Comparison of ENCODE assay signal across 8 cellular contexts in genomic region chr19:1259206-1259872, GRCh38. TPM values are rescaled to one million over a fixed set of nuclear protein-coding genes. Genes with fewer than 3 reads are reported as not detected.
DNase-seq lines count a peak whose midpoint lies in the region; ATAC-seq and FAIRE-seq lines count a peak whose summit lies in the region.

No MANE protein-coding gene starts in this region.

- no peaks in the 10 kb centered on the region for H3K36me3 Mint-ChIP-seq in activated naive CD8-positive, alpha-beta T cell

- H3K4me3 ChIP-seq in right cardiac atrium (ENCODE audit: low read length), result no peak overlapping the region
- no peak overlapping the region for H3K4me3 ChIP-seq in skeletal muscle satellite cell (ENCODE audit: low read length)

- no peaks in the 10 kb centered on the region for H3K9me3 Mint-ChIP-seq in activated naive CD8-positive, alpha-beta T cell (ENCODE audit: low read depth)

- intact Hi-C loops in right cardiac atrium (cut with DNase I), result no loop called here

- peak overlapping the region; percentile 23 for H3K9ac ChIP-seq in skeletal muscle satellite cell (ENCODE audit: low read depth, low read length)

- H3K4me2 ChIP-seq in skeletal muscle satellite cell (ENCODE audit: low read length), result no peak overlapping the region

- peak overlapping the region; percentile 89 for H3K27ac ChIP-seq in right cardiac atrium (ENCODE audit: low read length)

- peaks cover 49% of the 10 kb centered on the region for H3K4me1 Mint-ChIP-seq in activated naive CD8-positive, alpha-beta T cell (ENCODE audit: low read depth)

- no peaks in the 10 kb centered on the region for H3K27me3 Mint-ChIP-seq in activated naive CD8-positive, alpha-beta T cell

- H3K4me1 ChIP-seq in right cardiac atrium (ENCODE audit: control insufficient read depth, insufficient read depth, low read length), result peaks cover 13% of the 10 kb centered on the region
- H3K4me1 ChIP-seq in skeletal muscle satellite cell (ENCODE audit: control insufficient read depth, insufficient read depth, low read length), result peaks cover 80% of the 10 kb centered on the region

- 17% methylated on average over 17 of the region's 17 CpGs for WGBS in right cardiac atrium

- no peaks in the 10 kb centered on the region for H3K9me3 ChIP-seq in right cardiac atrium (ENCODE audit: control insufficient read depth, low read length)
- H3K9me3 ChIP-seq in skeletal muscle satellite cell (replicated peaks; ENCODE audit: low read length), result no peaks in the 10 kb centered on the region

- peak overlapping the region; percentile 93 for H3K27ac Mint-ChIP-seq in activated naive CD8-positive, alpha-beta T cell

- H3K4me3 Mint-ChIP-seq in activated naive CD8-positive, alpha-beta T cell, result peak overlapping the region; percentile 86

- peak; percentile 37 for FAIRE-seq in G401.6 (lab: Jason Lieb, UNC)

- no peaks in the 10 kb centered on the region for H3K27me3 ChIP-seq in right cardiac atrium (ENCODE audit: control insufficient read depth, insufficient read depth)
- H3K27me3 ChIP-seq in skeletal muscle satellite cell (ENCODE audit: control insufficient read depth, insufficient read depth, low read length), result no peaks in the 10 kb centered on the region

- peak; percentile 66 for DNase-seq in RPMI7951 (ENCODE audit: low read depth)
- peak; percentile 88 to 94 (median 92) for DNase-seq in right cardiac atrium
- no peak for DNase-seq in NCI-H2171 (lab: John Stamatoyannopoulos, UW)

- ATAC-seq in HG02759 (IDR thresholded peaks at IDR 0.05; ENCODE audit: unreplicated experiment) (peak; percentile 34), right cardiac atrium (peak; percentile 50 to 51), GM19397 (IDR thresholded peaks at IDR 0.05; ENCODE audit: unreplicated experiment) (no peak)

- peaks cover 45% of the 10 kb centered on the region for H3K36me3 ChIP-seq in skeletal muscle satellite cell (ENCODE audit: insufficient read depth, low read length)

RNA-seq across cellular contexts. Expression of gene CIRBP, which starts 9.8 kb away (rescaled TPM):
- 44.2 and 66.8 TPM in 2 replicates for total RNA-seq in RPMI7951 (2014; rRNA removed; shearing (Covaris generic))
- total RNA-seq in right cardiac atrium, result 100 to 1,000 TPM; 288 to 417 (median 333) TPM
- 370 TPM for polyA plus RNA-seq in right cardiac atrium
- 165 and 205 TPM in 2 replicates for total RNA-seq in skeletal muscle satellite cell (2012; rRNA removed)

RNA-seq across cellular contexts. Expression of gene MIDN, which starts 11.0 kb away (rescaled TPM):
- 3.2 and 4.1 TPM in 2 replicates for total RNA-seq in RPMI7951 (2014; rRNA removed; shearing (Covaris generic))
- total RNA-seq in right cardiac atrium, result 100 to 1,000 TPM in 1 of 4 donors, 10 to 100 TPM in 3; 50.2 to 123 (median 62.4) TPM
- polyA plus RNA-seq in right cardiac atrium, result 45.6 TPM
- total RNA-seq in skeletal muscle satellite cell (2012; rRNA removed), result 21.3 and 31.0 TPM in 2 replicates

RNA-seq across cellular contexts. Expression of gene FAM174C, which starts 16.0 kb away (rescaled TPM):
- 57.6 and 92.0 TPM in 2 replicates for total RNA-seq in RPMI7951 (2014; rRNA removed; shearing (Covaris generic))
- total RNA-seq in right cardiac atrium, result 10 to 100 TPM; 15.9 to 18.1 (median 17.0) TPM
- 25.3 TPM for polyA plus RNA-seq in right cardiac atrium
- total RNA-seq in skeletal muscle satellite cell (2012; rRNA removed), result 36.5 and 60.9 TPM in 2 replicates

RNA-seq across cellular contexts. Expression of gene ATP5F1D, which starts 17.8 kb away (rescaled TPM):
- 41.8 and 78.0 TPM in 2 replicates for total RNA-seq in RPMI7951 (2014; rRNA removed; shearing (Covaris generic))
- total RNA-seq in right cardiac atrium, result 100 to 1,000 TPM; 490 to 706 (median 622) TPM
- 660 TPM for polyA plus RNA-seq in right cardiac atrium
- total RNA-seq in skeletal muscle satellite cell (2012; rRNA removed), result 33.9 and 42.1 TPM in 2 replicates

RNA-seq across cellular contexts. Expression of gene CBARP, which starts 21.5 kb away (rescaled TPM):
- 0.48 and 0.88 TPM in 2 replicates for total RNA-seq in RPMI7951 (2014; rRNA removed; shearing (Covaris generic))
- total RNA-seq in right cardiac atrium, result 1 to 10 TPM in 3 of 4 donors, under 1 TPM in 1; 0.89 to 2.2 (median 1.5) TPM
- polyA plus RNA-seq in right cardiac atrium, result 0.97 TPM
- total RNA-seq in skeletal muscle satellite cell (2012; rRNA removed), result 3.3 and 4.8 TPM in 2 replicates

Comparison
In these comparisons a context has a peak if more than half of its experiments do, and no peak if none do; other contexts are left out.
1. RNA of gene MIDN, which starts 11.0 kb away (total RNA-seq): 50.2 to 123 TPM in right cardiac atrium; 3.2 to 4.1 TPM in RPMI7951; every median in the first group is over 10 times any median in the second.